ENCODE assay signal across 8 cellular contexts in the genomic region with DNA sequence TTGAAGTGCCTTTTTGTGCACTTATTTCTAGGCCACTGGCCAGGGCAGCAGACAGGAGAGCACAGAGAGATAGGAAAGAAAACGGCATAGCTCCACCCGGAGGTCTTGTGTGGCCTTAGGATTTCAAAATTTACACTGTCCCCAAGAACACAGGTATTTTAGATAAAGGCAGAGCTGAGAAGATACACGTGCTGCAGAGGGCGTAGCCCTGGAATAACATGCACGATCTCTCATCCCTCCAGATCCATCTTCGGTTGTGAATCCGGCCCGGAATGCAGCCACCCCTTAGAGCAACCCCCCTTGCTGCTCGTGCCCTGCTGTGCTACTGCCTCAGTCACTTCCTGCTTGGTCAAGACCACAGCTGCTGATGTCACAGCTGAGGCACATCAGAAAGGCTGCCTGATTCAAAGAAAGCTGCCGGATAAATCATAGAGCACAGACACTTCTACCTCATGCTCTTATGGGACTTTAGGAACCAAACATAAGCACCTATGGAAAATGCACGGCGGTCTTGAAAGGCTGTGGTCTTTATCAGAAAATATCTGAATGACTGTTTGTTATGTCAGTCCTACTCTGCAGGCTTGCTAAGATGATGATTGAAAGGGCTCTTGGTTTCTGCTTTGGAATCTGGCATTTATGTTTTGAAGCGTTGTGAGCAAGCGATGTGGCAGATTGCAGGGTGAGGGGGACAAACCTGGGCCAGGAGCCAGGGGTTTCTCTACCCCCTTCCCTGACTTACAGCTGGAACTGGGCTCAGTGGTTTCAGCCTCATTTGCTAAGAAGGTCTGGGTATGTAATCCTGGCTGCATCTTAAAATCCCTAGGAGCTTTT.
DNase-seq lines count a peak whose midpoint lies in the region; FAIRE-seq and TF ChIP-seq lines count a peak whose summit lies in the region.

No MANE protein-coding gene starts in this region.

- no peaks in the 10 kb centered on the region for H4K20me1 ChIP-seq in keratinocyte (ENCODE audit: control insufficient read depth, extremely low read depth, insufficient read depth, low read length)

- dilution Hi-C loops in keratinocyte (cut with MboI; ENCODE audit: extremely low pct_ligation_motif_present, low sequenced_read_pairs) = no loop called here

- no peak for TF ChIP-seq CTCF in GM12865 (IDR thresholded peaks at IDR 0.05; ENCODE audit: insufficient read depth, low read depth, low read length, missing control alignments)
- no peak for TF ChIP-seq CTCF in keratinocyte (optimal IDR thresholded peaks at IDR 0.05 in 1 of 3, IDR thresholded peaks at IDR 0.05 in 1 of 3, conservative IDR thresholded peaks at IDR 0.05 in 1 of 3; ENCODE audit: extremely low read depth in 1 of 3, insufficient read depth in 2 of 3, low read length in 3 of 3)

- H3K4me1 Mint-ChIP-seq in activated naive CD8-positive, alpha-beta T cell (ENCODE audit: low read depth) = peaks cover 37% of the 10 kb centered on the region

- H3K36me3 Mint-ChIP-seq in activated naive CD8-positive, alpha-beta T cell = peaks cover 10% of the 10 kb centered on the region

- peaks cover 6 to 17% of the 10 kb centered on the region in 2 experiments for H3K36me3 ChIP-seq in keratinocyte (ENCODE audit: control insufficient read depth in 2 of 2, extremely low read depth in 1 of 2, insufficient read depth in 2 of 2, low read length in 2 of 2)

- H3K4me3 Mint-ChIP-seq in activated naive CD8-positive, alpha-beta T cell = peak overlapping the region; percentile 11

- H3K4me3 ChIP-seq in GM12865 (ENCODE audit: low read depth, low read length) = no peak overlapping the region
- no peak overlapping the region for H3K4me3 ChIP-seq in keratinocyte (ENCODE audit: control insufficient read depth in 2 of 3, extremely low read depth in 1 of 3, insufficient read depth in 2 of 3, low read depth in 1 of 3, low read length in 3 of 3)

- no peak overlapping the region for H3K27ac ChIP-seq in keratinocyte (ENCODE audit: control insufficient read depth, insufficient read depth, low read length)

- FAIRE-seq in keratinocyte (lab: Jason Lieb, UNC) (peak; percentile 34), urothelium cell line (lab: Jason Lieb, UNC) (peak; percentile 98)

- H3K9ac ChIP-seq in keratinocyte (ENCODE audit: control insufficient read depth, extremely low read depth, insufficient read depth, low read length) = no peak overlapping the region

- no peaks in the 10 kb centered on the region for H3K79me2 ChIP-seq in keratinocyte (ENCODE audit: control insufficient read depth, insufficient read depth, low read length)

- DNase-seq in GM12865 (ENCODE audit: low read depth) = peak; percentile 24
- peak; percentile 92 for DNase-seq in HT1080 (ENCODE audit: low read depth)
- no peak for DNase-seq in keratinocyte (ENCODE audit: low read depth, low spot score)
- peak; percentile 54 for DNase-seq in urothelium cell line (ENCODE audit: low spot score)
- no peak for DNase-seq in SHP77 treated with DMSO at 0.1 percent for 48 hours (lab: John Stamatoyannopoulos, UW)
- no peak for DNase-seq in CD1c-positive myeloid dendritic cell (ENCODE audit: extremely low spot score)
- DNase-seq in NCI-H187 (lab: John Stamatoyannopoulos, UW) = no peak

- H3K9me3 Mint-ChIP-seq in activated naive CD8-positive, alpha-beta T cell (ENCODE audit: low read depth) = no peaks in the 10 kb centered on the region

- no peak overlapping the region for H3K4me2 ChIP-seq in keratinocyte (ENCODE audit: control insufficient read depth, extremely low read depth, insufficient read depth, low read depth, low read length)

- no peaks in the 10 kb centered on the region for H3K9me3 ChIP-seq in keratinocyte (ENCODE audit: control insufficient read depth, low read depth, low read length)

- H2AFZ ChIP-seq in keratinocyte (ENCODE audit: control insufficient read depth, low read length) = no peak overlapping the region

- peaks cover 14% of the 10 kb centered on the region for H3K4me1 ChIP-seq in keratinocyte (ENCODE audit: control insufficient read depth, extremely low read depth, insufficient read depth, low read length)

- H3K27me3 ChIP-seq in keratinocyte (ENCODE audit: control insufficient read depth, extremely low read depth, insufficient read depth, low read length) = no peaks in the 10 kb centered on the region

- H3K9me1 ChIP-seq in keratinocyte (ENCODE audit: control insufficient read depth, extremely low read depth, insufficient read depth, low read length) = no peaks in the 10 kb centered on the region

- H3K27me3 Mint-ChIP-seq in activated naive CD8-positive, alpha-beta T cell = no peaks in the 10 kb centered on the region

- peak overlapping the region; percentile 72 for H3K27ac Mint-ChIP-seq in activated naive CD8-positive, alpha-beta T cell

Comparison
In these comparisons a context has a peak if more than half of its experiments do, and no peak if none do; other contexts are left out.
1. DNase-seq: peak in GM12865 (single experiment), HT1080 (single experiment) and urothelium cell line (single experiment); none in keratinocyte (single experiment), SHP77 treated with DMSO at 0.1 percent for 48 hours (single experiment), CD1c-positive myeloid dendritic cell (single experiment) and NCI-H187 (0 of 2).